ENCODE assay signal across 14 cellular contexts in genomic region chr2:196143641-196144236, GRCh38. TPM values are rescaled to one million over a fixed set of nuclear protein-coding genes. Genes with fewer than 3 reads are reported as not detected.
DNase-seq lines count a peak whose midpoint lies in the region; ATAC-seq, FAIRE-seq and TF ChIP-seq lines count a peak whose summit lies in the region.
"Had no signal": no experiment of that assay in that cellular context is flagged by ENCODE, and none has a peak within 500 bp of the region (broad histone marks: within the 10 kb centered on the region; RNA-seq: fewer than 3 reads in every experiment).

No MANE protein-coding gene starts in this region.

- H3K27ac ChIP-seq in SK-N-SH (ENCODE audit: low read depth in 2 of 2, low read length in 1 of 2), result peak overlapping the region in 1 of 2 experiments; percentile 35; a peak in 2 of 4 replicates
- peak overlapping the region; percentile 43 for H3K27ac ChIP-seq in astrocyte (ENCODE audit: low read depth, low read length)
- H3K27ac ChIP-seq: 22Rv1 had no signal

- no TSS peak for BruUV-seq in Caco-2 (replicated peaks; lab: Mats Ljungman, UMichigan)

- H3K4me1 Mint-ChIP-seq in astrocyte (ENCODE audit: low read depth, unreplicated experiment), result peaks cover 1% of the 10 kb centered on the region
- peaks cover 40 to 45% of the 10 kb centered on the region in 2 donors for H3K4me1 Mint-ChIP-seq in natural killer cell
- no peaks in the 10 kb centered on the region for H3K4me1 Mint-ChIP-seq in Caco-2 (ENCODE audit: low read depth, unreplicated experiment)
- H3K4me1 Mint-ChIP-seq: GM23338 had no signal

- H2AFZ ChIP-seq in SK-N-SH (ENCODE audit: low read depth) (no peak overlapping the region), astrocyte (ENCODE audit: low read depth, low read length) (no peak overlapping the region)
- H2AFZ ChIP-seq: GM23338 had no signal

- no peaks in the 10 kb centered on the region for H3K4me1 ChIP-seq in SK-N-SH (ENCODE audit: control insufficient read depth in 1 of 2, insufficient read depth in 2 of 2, low read depth in 1 of 2, low read length in 1 of 2)
- H3K4me1 ChIP-seq in astrocyte (ENCODE audit: insufficient read depth, low read length), result peaks cover 4% of the 10 kb centered on the region
- no peaks in the 10 kb centered on the region for H3K4me1 ChIP-seq in Caco-2

- H3K4me3 Mint-ChIP-seq in astrocyte (ENCODE audit: unreplicated experiment), result no peak overlapping the region
- H3K4me3 Mint-ChIP-seq in natural killer cell, result no peak overlapping the region
- H3K4me3 Mint-ChIP-seq in Caco-2 (ENCODE audit: unreplicated experiment), result no peak overlapping the region
- H3K4me3 Mint-ChIP-seq: GM23338 had no signal

- TF ChIP-seq CTCF in SK-N-SH (IDR thresholded peaks at IDR 0.05) (no peak), astrocyte (IDR thresholded peaks at IDR 0.05; ENCODE audit: insufficient read depth, low read depth, low read length) (no peak), natural killer cell (IDR thresholded peaks at IDR 0.05) (no peak), Caco-2 (IDR thresholded peaks at IDR 0.05; ENCODE audit: insufficient read depth in 1 of 2, low read depth in 1 of 2, low read length in 1 of 2, severe bottlenecking in 1 of 2, unreplicated experiment in 1 of 2) (no peak)

- H3F3A ChIP-seq in SK-N-SH (replicated peaks; ENCODE audit: insufficient read depth), result peaks cover 37% of the 10 kb centered on the region

- H4K20me1 ChIP-seq in SK-N-SH (ENCODE audit: insufficient read depth), result no peaks in the 10 kb centered on the region
- H4K20me1 ChIP-seq in astrocyte (ENCODE audit: insufficient read depth, low read length), result no peaks in the 10 kb centered on the region

- H3K9me3 Mint-ChIP-seq in astrocyte (ENCODE audit: unreplicated experiment), result no peaks in the 10 kb centered on the region
- H3K9me3 Mint-ChIP-seq in natural killer cell, result no peaks in the 10 kb centered on the region
- H3K9me3 Mint-ChIP-seq in Caco-2 (ENCODE audit: unreplicated experiment), result no peaks in the 10 kb centered on the region
- H3K9me3 Mint-ChIP-seq: GM23338 had no signal

- DNase-seq in SK-N-SH, result no peak
- DNase-seq in LHCN-M2 (ENCODE audit: low read depth), result peak; percentile 50
- peak; percentile 62 for DNase-seq in astrocyte (ENCODE audit: low read depth)
- no peak for DNase-seq in natural killer cell
- DNase-seq in Caco-2, result no peak
- DNase-seq: activated effector memory CD4-positive, alpha-beta T cell treated with Interleukin-2 at 50 U/mL for 16 hours; MV-4-11; NCI-H446 had no signal

- FAIRE-seq in astrocyte (lab: Jason Lieb, UNC), result no peak

- no peak overlapping the region for H3K9ac ChIP-seq in SK-N-SH
- H3K9ac ChIP-seq in astrocyte (ENCODE audit: low read length), result no peak overlapping the region

- no peaks in the 10 kb centered on the region for H3K27me3 ChIP-seq in SK-N-SH (ENCODE audit: insufficient read depth)
- H3K27me3 ChIP-seq in astrocyte (ENCODE audit: insufficient read depth, low read length), result no peaks in the 10 kb centered on the region
- H3K27me3 ChIP-seq in Caco-2 (replicated peaks; ENCODE audit: control insufficient read depth, insufficient read depth, low read length), result no peaks in the 10 kb centered on the region

- TF ChIP-seq RAD21 in SK-N-SH (IDR thresholded peaks at IDR 0.05; ENCODE audit: low read length), result no peak

- TF ChIP-seq EP300 in SK-N-SH (IDR thresholded peaks at IDR 0.05; ENCODE audit: borderline replicate concordance in 1 of 2, low read depth in 1 of 2, low read length in 1 of 2), result no peak

- CTCF ChIA-PET in SK-N-SH (lab: Yijun Ruan, JAX) (interaction anchor here (1.6 kb wide), 1 partner anchor 14 kb away, joined by 3 read pairs; no protein-coding TSS in a partner anchor), Caco-2 (lab: Charles Lee) (interaction anchor here (1.4 kb wide), 1 partner anchor 65 kb away, joined by 5 read pairs; no protein-coding TSS in a partner anchor)

- POLR2A ChIA-PET in SK-N-SH (lab: Yijun Ruan, JAX) (no interaction called here), Caco-2 (lab: Charles Lee) (interaction anchor here (0.5 kb wide), 1 partner anchor 27 kb away, joined by 6 read pairs; no protein-coding TSS in a partner anchor)

- 86% methylated on average over 7 of the region's 7 CpGs for WGBS in SK-N-SH (ENCODE audit: low lambda C conversion rate)

- H3K27ac Mint-ChIP-seq in astrocyte (ENCODE audit: unreplicated experiment) (no peak overlapping the region), natural killer cell (peak overlapping the region; percentile 37 to 60), Caco-2 (ENCODE audit: unreplicated experiment) (no peak overlapping the region)
- H3K27ac Mint-ChIP-seq: GM23338 had no signal

- H3K27me3 Mint-ChIP-seq in astrocyte (ENCODE audit: low read depth, unreplicated experiment) (no peaks in the 10 kb centered on the region), natural killer cell (ENCODE audit: low read depth in 2 of 2) (no peaks in the 10 kb centered on the region), Caco-2 (ENCODE audit: insufficient read depth, unreplicated experiment) (no peaks in the 10 kb centered on the region)

- H3K36me3 ChIP-seq in SK-N-SH (replicated peaks in 1 of 2; ENCODE audit: control insufficient read depth in 1 of 2, insufficient read depth in 2 of 2, low read length in 1 of 2), result peaks cover 44 to 88% of the 10 kb centered on the region in 2 experiments
- peaks cover 21% of the 10 kb centered on the region for H3K36me3 ChIP-seq in astrocyte (ENCODE audit: insufficient read depth, low read length)
- no peaks in the 10 kb centered on the region for H3K36me3 ChIP-seq in Caco-2 (ENCODE audit: control insufficient read depth, insufficient read depth, low read length)

- H3K9me3 ChIP-seq in SK-N-SH (no peaks in the 10 kb centered on the region), astrocyte (ENCODE audit: insufficient read depth, low read depth, low read length) (no peaks in the 10 kb centered on the region), Caco-2 (no peaks in the 10 kb centered on the region)

- peaks cover 16% of the 10 kb centered on the region for H3K36me3 Mint-ChIP-seq in astrocyte (ENCODE audit: low read depth, unreplicated experiment)
- H3K36me3 Mint-ChIP-seq in natural killer cell, result peaks cover 27% of the 10 kb centered on the region
- H3K36me3 Mint-ChIP-seq in Caco-2 (ENCODE audit: insufficient read depth, unreplicated experiment), result peaks cover 94% of the 10 kb centered on the region

- ATAC-seq in SK-N-SH treated with all-trans-retinoic acid at 6 μM for 48 hours (peak; percentile 47; the same call in 1 of the 3 replicates), natural killer cell (no peak), GM18873 (IDR thresholded peaks at IDR 0.05; ENCODE audit: low FRiP score, unreplicated experiment) (no peak), GM18511 (IDR thresholded peaks at IDR 0.05; ENCODE audit: unreplicated experiment) (no peak)
- ATAC-seq: GM23338, Panc1 had no signal

- H3K4me2 ChIP-seq in SK-N-SH, result no peak overlapping the region
- no peak overlapping the region for H3K4me2 ChIP-seq in astrocyte (ENCODE audit: low read length)
- H3K4me2 ChIP-seq: GM23338 had no signal

- no peaks in the 10 kb centered on the region for H3K9me2 ChIP-seq in SK-N-SH

- H3K79me2 ChIP-seq in SK-N-SH (ENCODE audit: insufficient read depth), result peaks cover 47% of the 10 kb centered on the region
- H3K79me2 ChIP-seq in astrocyte (ENCODE audit: insufficient read depth, low read length), result peaks cover 3% of the 10 kb centered on the region

- intact Hi-C loops in natural killer cell (cut with micrococcal nuclease), result no loop called here
- intact Hi-C loops in Caco-2 (cut with micrococcal nuclease; ENCODE audit: unreplicated experiment), result no loop called here

- H3K4me3 ChIP-seq in SK-N-SH (ENCODE audit: low read depth in 2 of 2, low read length in 1 of 2) (no peak overlapping the region), astrocyte (ENCODE audit: insufficient read depth, low read depth, low read length) (no peak overlapping the region), Caco-2 (ENCODE audit: low read depth, low read length) (no peak overlapping the region)
- H3K4me3 ChIP-seq: GM23338 had no signal

TF ChIP-seq in SK-N-SH treated with all-trans-retinoic acid at 6 μM for 48 hours, 23 proteins besides CTCF, POLR2A, EP300 and RAD21 (continues in another document):
- TF ChIP-seq ZFP30 (CRISPR knock-in tag; IDR thresholded peaks at IDR 0.05) (no peak), ZC3H10 (CRISPR knock-in tag; IDR thresholded peaks at IDR 0.05) (no peak), RARB (CRISPR knock-in tag; IDR thresholded peaks at IDR 0.05) (no peak), ESRRG (CRISPR knock-in tag; IDR thresholded peaks at IDR 0.05) (no peak)
- TF ChIP-seq, protein P1, sequence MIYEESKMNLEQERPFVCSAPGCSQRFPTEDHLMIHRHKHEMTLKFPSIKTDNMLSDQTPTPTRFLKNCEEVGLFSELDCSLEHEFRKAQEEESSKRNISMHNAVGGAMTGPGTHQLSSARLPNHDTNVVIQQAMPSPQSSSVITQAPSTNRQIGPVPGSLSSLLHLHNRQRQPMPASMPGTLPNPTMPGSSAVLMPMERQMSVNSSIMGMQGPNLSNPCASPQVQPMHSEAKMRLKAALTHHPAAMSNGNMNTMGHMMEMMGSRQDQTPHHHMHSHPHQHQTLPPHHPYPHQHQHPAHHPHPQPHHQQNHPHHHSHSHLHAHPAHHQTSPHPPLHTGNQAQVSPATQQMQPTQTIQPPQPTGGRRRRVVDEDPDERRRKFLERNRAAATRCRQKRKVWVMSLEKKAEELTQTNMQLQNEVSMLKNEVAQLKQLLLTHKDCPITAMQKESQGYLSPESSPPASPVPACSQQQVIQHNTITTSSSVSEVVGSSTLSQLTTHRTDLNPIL (CRISPR knock-in tag; IDR thresholded peaks at IDR 0.05; ENCODE audit: low read depth), result no peak

TF ChIP-seq in SK-N-SH, 30 proteins besides CTCF, POLR2A, EP300 and RAD21 (continues in another document):
- TF ChIP-seq RFX5 (IDR thresholded peaks at IDR 0.05; ENCODE audit: low read length) (no peak), ELF1 (IDR thresholded peaks at IDR 0.05) (no peak), FOXM1 (IDR thresholded peaks at IDR 0.05; ENCODE audit: low read depth) (no peak), NRF1 (IDR thresholded peaks at IDR 0.05; ENCODE audit: low read depth, low read length) (no peak)
- TF ChIP-seq, protein P2, sequence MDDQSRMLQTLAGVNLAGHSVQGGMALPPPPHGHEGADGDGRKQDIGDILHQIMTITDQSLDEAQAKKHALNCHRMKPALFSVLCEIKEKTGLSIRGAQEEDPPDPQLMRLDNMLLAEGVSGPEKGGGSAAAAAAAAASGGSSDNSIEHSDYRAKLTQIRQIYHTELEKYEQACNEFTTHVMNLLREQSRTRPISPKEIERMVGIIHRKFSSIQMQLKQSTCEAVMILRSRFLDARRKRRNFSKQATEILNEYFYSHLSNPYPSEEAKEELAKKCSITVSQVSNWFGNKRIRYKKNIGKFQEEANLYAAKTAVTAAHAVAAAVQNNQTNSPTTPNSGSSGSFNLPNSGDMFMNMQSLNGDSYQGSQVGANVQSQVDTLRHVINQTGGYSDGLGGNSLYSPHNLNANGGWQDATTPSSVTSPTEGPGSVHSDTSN (IDR thresholded peaks at IDR 0.05), result no peak

RNA-seq across cellular contexts. Expression of gene STK17B, which starts 27.6 kb away (rescaled TPM):
- 5.1 and 6.1 TPM in 2 replicates for polyA plus RNA-seq in SK-N-SH (2012; rRNA removed)
- 6.4 and 7.7 TPM in 2 replicates for polyA plus RNA-seq in SK-N-SH (2012; cell fraction: cytosol; rRNA removed)
- polyA plus RNA-seq in SK-N-SH (2012; cell fraction: nucleus; rRNA removed), result 4.8 and 9.5 TPM in 2 replicates
- total RNA-seq in LHCN-M2 (2014; rRNA removed), result 119 and 126 TPM in 2 replicates
- polyA plus RNA-seq in LHCN-M2 (2012), result 21.2 TPM
- total RNA-seq in astrocyte, result 42.6 and 51.7 TPM in 2 replicates
- total RNA-seq in natural killer cell, result 100 to 1,000 TPM; 295 to 390 (median 380) TPM
- 54.7 and 58.0 TPM in 2 replicates for total RNA-seq in Caco-2 (2022)

Comparison
In these comparisons a context has a peak if more than half of its experiments do, and no peak if none do; other contexts are left out.
1. DNase-seq: peak in LHCN-M2 (single experiment) and astrocyte (single experiment); none in SK-N-SH (single experiment), natural killer cell (single experiment) and Caco-2 (0 of 2).
2. H3K27ac Mint-ChIP-seq: peak in natural killer cell (2 of 2); none in astrocyte (single experiment) and Caco-2 (single experiment).